Comparison of ENCODE assay signal across 24 cellular contexts in the genomic region with DNA sequence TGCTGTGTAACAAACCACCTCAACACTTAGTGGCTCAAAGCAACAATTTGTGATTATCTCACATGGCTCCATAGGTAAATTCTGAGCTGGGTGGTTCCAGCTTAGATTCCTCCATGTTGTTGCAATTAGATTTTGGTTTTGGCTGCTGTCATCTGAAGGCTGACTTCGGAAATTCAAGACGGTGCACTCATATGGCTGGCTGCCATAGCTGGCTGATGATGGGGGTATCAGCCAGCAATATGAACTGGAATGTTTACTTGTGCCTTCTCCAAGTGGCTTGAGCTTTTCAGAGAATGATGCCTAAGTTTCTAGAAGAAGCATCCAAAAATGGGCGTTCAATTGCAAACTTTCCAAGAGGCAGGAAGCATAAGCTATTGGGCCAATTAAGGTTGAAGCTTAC.
A peak's percentile ranks its signal among the peaks of the same experiment; 100 is the strongest.
DNase-seq lines count a peak whose midpoint lies in the region; FAIRE-seq and TF ChIP-seq lines count a peak whose summit lies in the region.
"Had no signal": no experiment of that assay in that cellular context is flagged by ENCODE, and none has a peak within 500 bp of the region (broad histone marks: within the 10 kb centered on the region; RNA-seq: fewer than 3 reads in every experiment).

No MANE protein-coding gene starts in this region.

- no peaks in the 10 kb centered on the region for H3K9me3 ChIP-seq in astrocyte (ENCODE audit: insufficient read depth, low read depth, low read length)
- H3K9me3 ChIP-seq in kidney (ENCODE audit: control insufficient read depth in 1 of 2, low read length in 2 of 2) = no peaks in the 10 kb centered on the region
- H3K9me3 ChIP-seq: BLaER1 treated with 17β-estradiol and CSF1 and Interleukin-3, amounts not matched to agents 10 nM and 100 nM; Caco-2 had no signal

- TF ChIP-seq CTCF in astrocyte (IDR thresholded peaks at IDR 0.05; ENCODE audit: insufficient read depth, low read depth, low read length) = no peak
- no peak for TF ChIP-seq CTCF in kidney (IDR thresholded peaks at IDR 0.05; ENCODE audit: borderline replicate concordance, extremely low read depth, insufficient read depth)
- TF ChIP-seq CTCF in GM13976 (IDR thresholded peaks at IDR 0.05; ENCODE audit: borderline replicate concordance, control extremely low read depth, extremely low read depth, insufficient read depth, missing control alignments) = no peak

- H3K36me3 Mint-ChIP-seq in astrocyte (ENCODE audit: low read depth, unreplicated experiment) = no peaks in the 10 kb centered on the region
- H3K36me3 Mint-ChIP-seq: CD8-positive, alpha-beta T cell had no signal

- H4K20me1 ChIP-seq in astrocyte (ENCODE audit: insufficient read depth, low read length) = no peaks in the 10 kb centered on the region
- H4K20me1 ChIP-seq: BLaER1 treated with 17β-estradiol and CSF1 and Interleukin-3, amounts not matched to agents 10 nM and 100 nM had no signal

- in situ Hi-C loops in GM13976 (cut with MboI; ENCODE audit: low sequenced_read_pairs, unreplicated experiment) = no loop called here

- H2AFZ ChIP-seq in astrocyte (ENCODE audit: low read depth, low read length) = no peak overlapping the region

- DNase-seq in NCI-H446 treated with DMSO at 0.1 percent for 48 hours (lab: John Stamatoyannopoulos, UW) (peak; percentile 42), astrocyte (ENCODE audit: low read depth) (peak; percentile 17), fibroblast of gingiva (ENCODE audit: low read depth) (peak; percentile 30), NCI-H510A (lab: John Stamatoyannopoulos, UW) (no peak), AG08396 (ENCODE audit: low spot score) (no peak), kidney (no peak), GM13976 (ENCODE audit: low spot score) (no peak)
- DNase-seq: 8988T; ACHN; AML-193; Caco-2; Calu3; CD4-positive, alpha-beta T cell; CD8-positive, alpha-beta T cell; DMS79 treated with DMSO at 0.1 percent for 48 hours; GF-D8 had no signal

- H3K4me3 Mint-ChIP-seq in astrocyte (ENCODE audit: unreplicated experiment) = no peak overlapping the region
- H3K4me3 Mint-ChIP-seq: B cell; CD4-positive, alpha-beta T cell; CD8-positive, alpha-beta T cell had no signal

- H3K36me3 ChIP-seq in astrocyte (ENCODE audit: insufficient read depth, low read length) = no peaks in the 10 kb centered on the region
- no peaks in the 10 kb centered on the region for H3K36me3 ChIP-seq in kidney (ENCODE audit: control insufficient read depth in 1 of 2, insufficient read depth in 2 of 2, low read length in 2 of 2)
- H3K36me3 ChIP-seq: BLaER1 treated with 17β-estradiol and CSF1 and Interleukin-3, amounts not matched to agents 10 nM and 100 nM had no signal

- H3K9ac ChIP-seq in astrocyte (ENCODE audit: low read length) (no peak overlapping the region), kidney (ENCODE audit: low read length in 2 of 2) (no peak overlapping the region)
- H3K9ac ChIP-seq: BLaER1 treated with 17β-estradiol and CSF1 and Interleukin-3, amounts not matched to agents 10 nM and 100 nM had no signal

- H3K27me3 ChIP-seq in astrocyte (ENCODE audit: insufficient read depth, low read length) = no peaks in the 10 kb centered on the region
- H3K27me3 ChIP-seq: BLaER1 treated with 17β-estradiol and CSF1 and Interleukin-3, amounts not matched to agents 10 nM and 100 nM had no signal

- intact Hi-C loops in kidney (cut with DNase I) = no loop called here

- H3K27ac Mint-ChIP-seq in astrocyte (ENCODE audit: unreplicated experiment) = no peak overlapping the region
- H3K27ac Mint-ChIP-seq: B cell; CD4-positive, alpha-beta T cell; CD8-positive, alpha-beta T cell had no signal

- H3K27me3 Mint-ChIP-seq in astrocyte (ENCODE audit: low read depth, unreplicated experiment) = no peaks in the 10 kb centered on the region
- H3K27me3 Mint-ChIP-seq: B cell; CD4-positive, alpha-beta T cell had no signal

- no peaks in the 10 kb centered on the region for H3K9me3 Mint-ChIP-seq in astrocyte (ENCODE audit: unreplicated experiment)
- H3K9me3 Mint-ChIP-seq: CD4-positive, alpha-beta T cell; CD8-positive, alpha-beta T cell had no signal

- H3K79me2 ChIP-seq in astrocyte (ENCODE audit: insufficient read depth, low read length) = no peaks in the 10 kb centered on the region

- H3K27ac ChIP-seq in astrocyte (ENCODE audit: low read depth, low read length) = no peak overlapping the region
- H3K27ac ChIP-seq in kidney (ENCODE audit: low read depth in 2 of 2, low read length in 2 of 2) = no peak overlapping the region
- H3K27ac ChIP-seq: BLaER1 treated with 17β-estradiol and CSF1 and Interleukin-3, amounts not matched to agents 10 nM and 100 nM; C4-2B had no signal

- no peak overlapping the region for H3K4me3 ChIP-seq in astrocyte (ENCODE audit: insufficient read depth, low read depth, low read length)
- H3K4me3 ChIP-seq in kidney (ENCODE audit: low read length in 2 of 2) = no peak overlapping the region
- H3K4me3 ChIP-seq: BLaER1 treated with 17β-estradiol and CSF1 and Interleukin-3, amounts not matched to agents 10 nM and 100 nM had no signal

- FAIRE-seq in astrocyte (lab: Jason Lieb, UNC) (no peak), kidney (lab: Jason Lieb, UNC) (no peak)
- FAIRE-seq: A204.1, D721Med, G401.6, GM12891, GM18507 had no signal

- H3K4me1 Mint-ChIP-seq in astrocyte (ENCODE audit: low read depth, unreplicated experiment) = peaks cover 6% of the 10 kb centered on the region
- H3K4me1 Mint-ChIP-seq: B cell had no signal

- no peak overlapping the region for H3K4me2 ChIP-seq in astrocyte (ENCODE audit: low read length)
- H3K4me2 ChIP-seq: BLaER1 treated with 17β-estradiol and CSF1 and Interleukin-3, amounts not matched to agents 10 nM and 100 nM had no signal

- H3K4me1 ChIP-seq in astrocyte (ENCODE audit: insufficient read depth, low read length) = no peaks in the 10 kb centered on the region
- no peaks in the 10 kb centered on the region for H3K4me1 ChIP-seq in kidney (ENCODE audit: control insufficient read depth in 1 of 2, insufficient read depth in 1 of 2, low read depth in 1 of 2, low read length in 2 of 2)
- H3K4me1 ChIP-seq: BLaER1 treated with 17β-estradiol and CSF1 and Interleukin-3, amounts not matched to agents 10 nM and 100 nM had no signal

Comparison
In these comparisons a context has a peak if more than half of its experiments do, and no peak if none do; other contexts are left out.
1. DNase-seq: peak in NCI-H446 treated with DMSO at 0.1 percent for 48 hours (single experiment), astrocyte (single experiment) and fibroblast of gingiva (single experiment); none in NCI-H510A (single experiment), AG08396 (single experiment), kidney (single experiment) and GM13976 (single experiment).